ENCODE assay signal across 11 cellular contexts in genomic region chr4:104394409-104394813, GRCh38.
A peak's percentile ranks its signal among the peaks of the same experiment; 100 is the strongest.
DNase-seq lines count a peak whose midpoint lies in the region; ATAC-seq, FAIRE-seq and TF ChIP-seq lines count a peak whose summit lies in the region.
"Had no signal": no experiment of that assay in that cellular context is flagged by ENCODE, and none has a peak within 500 bp of the region (broad histone marks: within the 10 kb centered on the region; RNA-seq: fewer than 3 reads in every experiment).

No MANE protein-coding gene starts in this region.

- peaks cover 3% of the 10 kb centered on the region for H3K9me3 Mint-ChIP-seq in activated naive CD8-positive, alpha-beta T cell treated with anti-CD3 and anti-CD28 coated beads for 36 hours
- H3K9me3 Mint-ChIP-seq in natural killer cell = peaks cover 3 to 9% of the 10 kb centered on the region in 2 donors

- peaks cover 6% of the 10 kb centered on the region for H3K27me3 Mint-ChIP-seq in activated naive CD8-positive, alpha-beta T cell treated with anti-CD3 and anti-CD28 coated beads for 36 hours
- H3K27me3 Mint-ChIP-seq in natural killer cell (ENCODE audit: low read depth in 2 of 2) = no peaks in the 10 kb centered on the region

- ATAC-seq in SK-N-SH treated with all-trans-retinoic acid at 6 μM for 48 hours (peak; percentile 33; the same call in 1 of the 3 replicates), HG03108 (IDR thresholded peaks at IDR 0.05; ENCODE audit: unreplicated experiment) (no peak), natural killer cell (no peak)
- ATAC-seq: mucosa of descending colon had no signal

- H3K4me1 Mint-ChIP-seq in activated naive CD8-positive, alpha-beta T cell treated with anti-CD3 and anti-CD28 coated beads for 36 hours = no peaks in the 10 kb centered on the region
- no peaks in the 10 kb centered on the region for H3K4me1 Mint-ChIP-seq in natural killer cell

- H3K27ac Mint-ChIP-seq in activated naive CD8-positive, alpha-beta T cell treated with anti-CD3 and anti-CD28 coated beads for 36 hours = no peak overlapping the region
- no peak overlapping the region for H3K27ac Mint-ChIP-seq in natural killer cell

- no peak overlapping the region for H3K4me3 Mint-ChIP-seq in activated naive CD8-positive, alpha-beta T cell treated with anti-CD3 and anti-CD28 coated beads for 36 hours
- no peak overlapping the region for H3K4me3 Mint-ChIP-seq in natural killer cell

- peak; percentile 81 for FAIRE-seq in islet of Langerhans (lab: Jason Lieb, UNC)

- peak overlapping the region; percentile 85 for H3K27ac ChIP-seq in substantia nigra (ENCODE audit: low read depth, low read length, poor library complexity, severe bottlenecking)

- H3K36me3 Mint-ChIP-seq in activated naive CD8-positive, alpha-beta T cell treated with anti-CD3 and anti-CD28 coated beads for 36 hours = no peaks in the 10 kb centered on the region
- H3K36me3 Mint-ChIP-seq in natural killer cell = no peaks in the 10 kb centered on the region

- intact Hi-C loops in natural killer cell (cut with micrococcal nuclease) = no loop called here

- TF ChIP-seq CTCF in natural killer cell (IDR thresholded peaks at IDR 0.05) = no peak

- DNase-seq in SHP77 (lab: John Stamatoyannopoulos, UW) = peak; percentile 2 to 40
- DNase-seq in SHP77 treated with DMSO at 0.1 percent for 48 hours (lab: John Stamatoyannopoulos, UW) = no peak
- peak in 43 of 49 donors; percentile 1 to 67 (median 26) for DNase-seq in substantia nigra (lab: John Stamatoyannopoulos, UW)
- DNase-seq in activated naive CD8-positive, alpha-beta T cell treated with anti-CD3 and anti-CD28 coated beads for 36 hours = no peak
- DNase-seq in natural killer cell = no peak
- DNase-seq: activated CD4-positive, alpha-beta T cell treated with anti-CD3 and anti-CD28 coated beads, Interleukin-2, amount 50 U/mL, for 1 hour; GOT3 had no signal

TF ChIP-seq in SK-N-SH treated with all-trans-retinoic acid at 6 μM for 48 hours, 23 proteins besides CTCF, POLR2A, EP300 and RAD21:
- TF ChIP-seq ZFP3 (CRISPR knock-in tag; IDR thresholded peaks at IDR 0.05) (no peak), CSRNP3 (CRISPR knock-in tag; IDR thresholded peaks at IDR 0.05) (no peak), PATZ1 (CRISPR knock-in tag; IDR thresholded peaks at IDR 0.05; ENCODE audit: borderline replicate concordance) (no peak)

Comparison
In these comparisons a context has a peak if more than half of its experiments do, and no peak if none do; other contexts are left out.
1. DNase-seq: peak in SHP77 (2 of 2) and substantia nigra (43 of 49); none in SHP77 treated with DMSO at 0.1 percent for 48 hours (single experiment), activated naive CD8-positive, alpha-beta T cell treated with anti-CD3 and anti-CD28 coated beads for 36 hours (single experiment) and natural killer cell (single experiment).